In genomic region chr7:50349963-50350944, GRCh38 we compare ENCODE assay signal across 9 cellular contexts. TPM values are rescaled to one million over a fixed set of nuclear protein-coding genes. Genes with fewer than 3 reads are reported as not detected.
DNase-seq lines count a peak whose midpoint lies in the region; ATAC-seq and TF ChIP-seq lines count a peak whose summit lies in the region.
"Had no signal": no experiment of that assay in that cellular context is flagged by ENCODE, and none has a peak within 500 bp of the region (broad histone marks: within the 10 kb centered on the region; RNA-seq: fewer than 3 reads in every experiment).

No MANE protein-coding gene starts in this region.

- intact Hi-C loops in activated CD4-positive, alpha-beta memory T cell treated with anti-CD3 and anti-CD28 coated beads for 36 hours (cut with micrococcal nuclease): loop anchor here (1.0 to 10.0 kb wide), 5 partner anchors 17 to 315 kb away; no protein-coding TSS in a partner anchor
- intact Hi-C loops in right cardiac atrium (cut with DNase I): no loop called here

- POLR2A ChIA-PET in activated CD4-positive, alpha-beta memory T cell treated with anti-CD3 and anti-CD28 coated beads for 36 hours (lab: Charles Lee): interaction anchor here (0.8 to 25.0 kb wide), 10 partner anchors 8 to 140 kb away, joined by 3 to 487 read pairs (median 34); partner anchors contain the start of gene IKZF1

- H3K79me1 ChIP-seq in trophoblast cell (ENCODE audit: low read length): no peaks in the 10 kb centered on the region

- no peaks in the 10 kb centered on the region for H3K9me2 ChIP-seq in MM.1S (replicated peaks; ENCODE audit: insufficient read depth, low read length)

- ATAC-seq in GM19023 (IDR thresholded peaks at IDR 0.05; ENCODE audit: unreplicated experiment) (peak; percentile 83), HG03097 (IDR thresholded peaks at IDR 0.05; ENCODE audit: low FRiP score, unreplicated experiment) (peak; percentile 59), right cardiac atrium (no peak)

- H3K9me3 ChIP-seq in trophoblast cell (ENCODE audit: insufficient read depth, low read depth, low read length) (no peaks in the 10 kb centered on the region), MM.1S (replicated peaks; ENCODE audit: insufficient read depth, low read length) (no peaks in the 10 kb centered on the region), right cardiac atrium (ENCODE audit: control insufficient read depth, low read length) (no peaks in the 10 kb centered on the region)

- H3K36me3 Mint-ChIP-seq in activated CD4-positive, alpha-beta memory T cell treated with anti-CD3 and anti-CD28 coated beads for 36 hours: peaks cover 67% of the 10 kb centered on the region

- H3K4me2 ChIP-seq in trophoblast cell (ENCODE audit: low read length) (no peak overlapping the region), MM.1S (ENCODE audit: low read depth, low read length) (no peak overlapping the region)

- TF ChIP-seq CTCF in MM.1S (IDR thresholded peaks at IDR 0.05; ENCODE audit: low read length): no peak

- no peak overlapping the region for H3K18ac ChIP-seq in trophoblast cell (ENCODE audit: low read length)

- no peak overlapping the region for H3K23ac ChIP-seq in trophoblast cell (ENCODE audit: low read length)

- WGBS in trophoblast cell (ENCODE audit: extremely low coverage, insufficient coverage, insufficient read length): no CpG with 5 or more reads among the region's 18 CpGs
- 59% methylated on average over 18 of the region's 18 CpGs for WGBS in right cardiac atrium

- H3K27ac ChIP-seq in trophoblast cell (ENCODE audit: low read depth, low read length): no peak overlapping the region
- no peak overlapping the region for H3K27ac ChIP-seq in MM.1S (ENCODE audit: low read length)
- H3K27ac ChIP-seq in right cardiac atrium (ENCODE audit: low read length): no peak overlapping the region

- H2AK5ac ChIP-seq in trophoblast cell (ENCODE audit: low read length): no peak overlapping the region

- peak overlapping the region; percentile 10 for H3K9ac ChIP-seq in trophoblast cell (ENCODE audit: low read length)
- no peak overlapping the region for H3K9ac ChIP-seq in MM.1S (ENCODE audit: low read length)

- H2BK12ac ChIP-seq in trophoblast cell (ENCODE audit: low read length): no peak overlapping the region

- H3K4ac ChIP-seq in trophoblast cell (ENCODE audit: low read depth, low read length): no peak overlapping the region

- H3K36me3 ChIP-seq in trophoblast cell (ENCODE audit: control insufficient read depth in 1 of 2, insufficient read depth in 2 of 2, low read length in 2 of 2): no peaks in the 10 kb centered on the region
- 0 out of 2 replicates have a peak, but pooled peaks cover 7% of the 10 kb centered on the region for H3K36me3 ChIP-seq in MM.1S (replicated peaks; ENCODE audit: insufficient read depth, low read length)

- H3K14ac ChIP-seq in trophoblast cell (ENCODE audit: low read length): no peak overlapping the region

- peak overlapping the region; percentile 92 for H3K27ac Mint-ChIP-seq in activated CD4-positive, alpha-beta memory T cell treated with anti-CD3 and anti-CD28 coated beads for 36 hours

- H4K91ac ChIP-seq in trophoblast cell (ENCODE audit: low read depth, low read length): no peak overlapping the region

- peaks cover 4 to 14% of the 10 kb centered on the region in 2 experiments for H3K4me1 ChIP-seq in trophoblast cell (ENCODE audit: control insufficient read depth in 1 of 2, insufficient read depth in 2 of 2, low read length in 2 of 2)
- H3K4me1 ChIP-seq in MM.1S (ENCODE audit: low read length): peaks cover 15% of the 10 kb centered on the region; the same call in 1 of the 2 replicates
- no peaks in the 10 kb centered on the region for H3K4me1 ChIP-seq in right cardiac atrium (ENCODE audit: control insufficient read depth, insufficient read depth, low read length)

- H3K27me3 ChIP-seq in trophoblast cell (ENCODE audit: insufficient read depth, low read length): peaks cover 2% of the 10 kb centered on the region
- H3K27me3 ChIP-seq in MM.1S (replicated peaks; ENCODE audit: insufficient read depth, low read length): no peaks in the 10 kb centered on the region
- H3K27me3 ChIP-seq in right cardiac atrium (ENCODE audit: control insufficient read depth, insufficient read depth): peaks cover 2% of the 10 kb centered on the region

- H4K20me1 ChIP-seq in MM.1S (ENCODE audit: insufficient read depth, low read length): no peaks in the 10 kb centered on the region

- H2BK5ac ChIP-seq in trophoblast cell (ENCODE audit: low read depth, low read length, poor library complexity): no peak overlapping the region

- H3K79me2 ChIP-seq in trophoblast cell (ENCODE audit: control insufficient read depth, insufficient read depth, low read length, poor library complexity) (no peaks in the 10 kb centered on the region), MM.1S (ENCODE audit: low read length) (peaks cover 99% of the 10 kb centered on the region)

- H4K8ac ChIP-seq in trophoblast cell (ENCODE audit: low read depth, low read length): no peak overlapping the region

- H3F3A ChIP-seq in MM.1S (ENCODE audit: insufficient read depth, low read length): no peaks in the 10 kb centered on the region

- H3K4me1 Mint-ChIP-seq in activated CD4-positive, alpha-beta memory T cell treated with anti-CD3 and anti-CD28 coated beads for 36 hours (ENCODE audit: low read depth): peaks cover 98% of the 10 kb centered on the region

- H3K27me3 Mint-ChIP-seq in activated CD4-positive, alpha-beta memory T cell treated with anti-CD3 and anti-CD28 coated beads for 36 hours: no peaks in the 10 kb centered on the region

- H3K4me3 Mint-ChIP-seq in activated CD4-positive, alpha-beta memory T cell treated with anti-CD3 and anti-CD28 coated beads for 36 hours: peak overlapping the region; percentile 14

- DNase-seq in activated CD4-positive, alpha-beta memory T cell treated with anti-CD3 and anti-CD28 coated beads for 36 hours: peak; percentile 94
- DNase-seq in trophoblast cell (no peak), HuH-7 (ENCODE audit: low spot score) (no peak), MM.1S (no peak), right cardiac atrium (no peak), DMS79 treated with DMSO at 0.1 percent for 48 hours (lab: John Stamatoyannopoulos, UW) (no peak)
- DNase-seq: IMR-90 had no signal

- no peaks in the 10 kb centered on the region for H3K9me3 Mint-ChIP-seq in activated CD4-positive, alpha-beta memory T cell treated with anti-CD3 and anti-CD28 coated beads for 36 hours

- no peak overlapping the region for H4K12ac ChIP-seq in trophoblast cell (ENCODE audit: low read depth, low read length)

- CTCF ChIA-PET in activated CD4-positive, alpha-beta memory T cell treated with anti-CD3 and anti-CD28 coated beads for 36 hours (lab: Charles Lee): interaction anchor here (0.8 to 12.5 kb wide), 9 partner anchors 11 to 148 kb away, joined by 3 to 167 read pairs (median 10); no protein-coding TSS in a partner anchor

- no peak overlapping the region for H2AFZ ChIP-seq in trophoblast cell (ENCODE audit: insufficient read depth, low read length, poor library complexity)
- H2AFZ ChIP-seq in MM.1S (ENCODE audit: low read length): no peak overlapping the region

- no peak overlapping the region for H2BK120ac ChIP-seq in trophoblast cell (ENCODE audit: insufficient read depth, low read length, poor library complexity)

- no peak overlapping the region for H3K4me3 ChIP-seq in trophoblast cell (ENCODE audit: low read depth, low read length)
- H3K4me3 ChIP-seq in MM.1S (ENCODE audit: low read length): no peak overlapping the region
- H3K4me3 ChIP-seq in right cardiac atrium (ENCODE audit: low read length): no peak overlapping the region

RNA-seq across cellular contexts. Expression of gene IKZF1, which starts 45.7 kb away (rescaled TPM):
- 100 to 1,000 TPM; 207 to 216 TPM for total RNA-seq in activated CD4-positive, alpha-beta memory T cell treated with anti-CD3 and anti-CD28 coated beads for 36 hours
- polyA plus RNA-seq in trophoblast cell (2013): 0.25 and 0.28 TPM in 2 replicates
- 1 to 10 TPM; 3.4 to 6.8 (median 4.2) TPM for total RNA-seq in right cardiac atrium
- polyA plus RNA-seq in right cardiac atrium: 0.54 TPM
- total RNA-seq: IMR-90 had no signal
- polyA plus RNA-seq: IMR-90 had no signal

Comparison
In these comparisons a context has a peak if more than half of its experiments do, and no peak if none do; other contexts are left out.
1. ATAC-seq: peak in GM19023 (single experiment) and HG03097 (single experiment); none in right cardiac atrium (0 of 2).
2. RNA of gene IKZF1, which starts 45.7 kb away (total RNA-seq): 207 to 216 TPM in activated CD4-positive, alpha-beta memory T cell treated with anti-CD3 and anti-CD28 coated beads for 36 hours; 3.4 to 6.8 TPM in right cardiac atrium; every median in the first group is over 10 times any median in the second.